8 cellular contexts compared by ENCODE assay signal in genomic region chr20:21099653-21100589, GRCh38. TPM values are rescaled to one million over a fixed set of nuclear protein-coding genes. Genes with fewer than 3 reads are reported as not detected.
DNase-seq lines count a peak whose midpoint lies in the region; ATAC-seq and TF ChIP-seq lines count a peak whose summit lies in the region.

No MANE protein-coding gene starts in this region.

- peak overlapping the region in 5 of 6 donors; percentile 70 to 87 (median 78) for H3K27ac Mint-ChIP-seq in naive B cell

- H3K4me1 Mint-ChIP-seq in naive B cell, result peaks cover 18 to 38% (median 28%) of the 10 kb centered on the region in 3 donors

- H3K9me3 Mint-ChIP-seq in naive B cell, result peaks cover 0 to 16% (median 2%) of the 10 kb centered on the region in 7 donors

- H3K4me2 ChIP-seq in Karpas-422 (ENCODE audit: low read depth, low read length, poor library complexity, severe bottlenecking), result peak overlapping the region; percentile 94

- WGBS in aorta, 2 donors, result 7 to 8% methylated on average over 48 of the region's 48 CpGs

- H3K79me2 ChIP-seq in Karpas-422 (ENCODE audit: low read length), result no peaks in the 10 kb centered on the region

- H3K4me3 ChIP-seq in AG09309 (ENCODE audit: control insufficient read depth, low read depth, low read length), result peak overlapping the region; percentile 7
- H3K4me3 ChIP-seq in Karpas-422 (ENCODE audit: low read length), result peak overlapping the region; percentile 65
- peak overlapping the region; percentile 56 for H3K4me3 ChIP-seq in effector memory CD4-positive, alpha-beta T cell (ENCODE audit: insufficient read depth, low read depth, low read length, poor library complexity, severe bottlenecking)
- H3K4me3 ChIP-seq in aorta (ENCODE audit: low read length in 2 of 2), result peak overlapping the region; percentile 24 to 40

- ATAC-seq in GM19023 (IDR thresholded peaks at IDR 0.05; ENCODE audit: unreplicated experiment), result peak; percentile 42
- ATAC-seq in naive B cell (ENCODE audit: low read depth in 2 of 2), result peak; percentile 59 to 68
- no peak for ATAC-seq in aorta (ENCODE audit: low FRiP score)
- ATAC-seq in HG03442 (IDR thresholded peaks at IDR 0.05; ENCODE audit: unreplicated experiment), result no peak

- no peaks in the 10 kb centered on the region for H3K36me3 ChIP-seq in Karpas-422 (ENCODE audit: insufficient read depth, low read length)
- H3K36me3 ChIP-seq in effector memory CD4-positive, alpha-beta T cell (ENCODE audit: control insufficient read depth, insufficient read depth, low read length), result no peaks in the 10 kb centered on the region
- H3K36me3 ChIP-seq in aorta (ENCODE audit: control insufficient read depth in 1 of 2, insufficient read depth in 2 of 2, low read length in 1 of 2), result no peaks in the 10 kb centered on the region

- no peak overlapping the region for H3K27ac ChIP-seq in Karpas-422 (ENCODE audit: low read length)
- no peak overlapping the region for H3K27ac ChIP-seq in effector memory CD4-positive, alpha-beta T cell (ENCODE audit: insufficient read depth, low read length, poor library complexity, severe bottlenecking)
- no peak overlapping the region for H3K27ac ChIP-seq in aorta (ENCODE audit: low read depth in 1 of 2, low read length in 2 of 2)

- peak overlapping the region; percentile 81; the same call in 1 of the 2 replicates for H2AFZ ChIP-seq in Karpas-422 (ENCODE audit: low read length)

- DNase-seq in AG09309 (ENCODE audit: low read depth), result no peak
- peak; percentile 74 for DNase-seq in Karpas-422
- DNase-seq in T-helper 22 cell (ENCODE audit: low read depth), result peak; percentile 12
- peak; percentile 13 to 34 (median 28) for DNase-seq in effector memory CD4-positive, alpha-beta T cell
- DNase-seq in naive B cell, result peak; percentile 43
- DNase-seq in aorta, result peak; percentile 72 to 77

- H3K9me2 ChIP-seq in Karpas-422 (replicated peaks; ENCODE audit: insufficient read depth, low read length), result no peaks in the 10 kb centered on the region

- peak overlapping the region; percentile 68 for H3K9ac ChIP-seq in Karpas-422 (ENCODE audit: low read length)

- TF ChIP-seq CTCF in AG09309 (IDR thresholded peaks at IDR 0.05; ENCODE audit: control insufficient read depth, insufficient read depth, low read depth, low read length, missing control alignments), result no peak

- H3K4me3 Mint-ChIP-seq in naive B cell, result peak overlapping the region; percentile 90 to 97 (median 94)

- H3K27me3 Mint-ChIP-seq in naive B cell, result peaks cover 75 to 82% (median 80%) of the 10 kb centered on the region in 3 donors

- intact Hi-C loops in aorta (cut with DNase I), result loop anchor here in 1 of 2 donors (10.0 kb wide), 1 partner anchor 295 kb away; the partner anchor contains the start of gene NKX2-4

- H3K4me1 ChIP-seq in Karpas-422 (ENCODE audit: low read length), result peaks cover 47% of the 10 kb centered on the region
- peaks cover 36% of the 10 kb centered on the region for H3K4me1 ChIP-seq in effector memory CD4-positive, alpha-beta T cell (ENCODE audit: control insufficient read depth, insufficient read depth, low read length, poor library complexity, severe bottlenecking)
- H3K4me1 ChIP-seq in aorta (ENCODE audit: control insufficient read depth in 1 of 2, insufficient read depth in 2 of 2, low read length in 2 of 2), result no peaks in the 10 kb centered on the region

- no peaks in the 10 kb centered on the region for H3K27me3 ChIP-seq in Karpas-422 (ENCODE audit: low read length)
- peaks cover 74% of the 10 kb centered on the region for H3K27me3 ChIP-seq in effector memory CD4-positive, alpha-beta T cell (replicated peaks; ENCODE audit: control insufficient read depth, insufficient read depth, low read length, poor library complexity, severe bottlenecking)
- peaks cover 0 to 1% of the 10 kb centered on the region in 2 donors for H3K27me3 ChIP-seq in aorta (ENCODE audit: control insufficient read depth in 1 of 2, insufficient read depth in 2 of 2, low read length in 1 of 2)

- no peaks in the 10 kb centered on the region for H4K20me1 ChIP-seq in Karpas-422 (ENCODE audit: insufficient read depth, low read depth, low read length)

- H3K9me3 ChIP-seq in Karpas-422 (ENCODE audit: low read length) (no peaks in the 10 kb centered on the region), aorta (ENCODE audit: control insufficient read depth, low read length) (no peaks in the 10 kb centered on the region)
- H3K9me3 ChIP-seq in effector memory CD4-positive, alpha-beta T cell (ENCODE audit: control insufficient read depth, low read length), result no peaks in the 10 kb centered on the region

- peaks cover 0 to 4% of the 10 kb centered on the region in 2 donors for H3K36me3 Mint-ChIP-seq in naive B cell

RNA-seq across cellular contexts. Expression of gene LINC00237, which starts 6.2 kb away (rescaled TPM):
- total RNA-seq in Karpas-422 (2014; rRNA removed; shearing (Covaris generic); ENCODE audit: low replicate concordance), result 0.14 TPM in 1 of 2 replicates, not detected in the other
- polyA plus RNA-seq in naive B cell (ENCODE audit: low read depth in 6 of 6) (under 1 TPM in 2 of 6 donors, not detected in 4; 0.29 to 0.70 TPM), aorta (1 to 10 TPM in 1 of 2 donors, not detected in 1; 1.1 TPM)
- not detected for total RNA-seq in aorta

RNA-seq across cellular contexts. Expression of gene KIZ, which starts 26.0 kb away (rescaled TPM):
- total RNA-seq in Karpas-422 (2014; rRNA removed; shearing (Covaris generic); ENCODE audit: low replicate concordance), result 22.1 and 23.0 TPM in 2 replicates
- polyA plus RNA-seq in naive B cell (ENCODE audit: low read depth in 6 of 6), result 10 to 100 TPM; 17.7 to 22.7 (median 19.1) TPM
- 10 to 100 TPM; 22.0 to 29.4 TPM for total RNA-seq in aorta
- polyA plus RNA-seq in aorta, result 10 to 100 TPM; 15.9 to 22.7 TPM

Comparison
In these comparisons a context has a peak if more than half of its experiments do, and no peak if none do; other contexts are left out.
1. H3K4me3 ChIP-seq: peak in every context shown above with its lines; median percentile 65 in Karpas-422; 56 in effector memory CD4-positive, alpha-beta T cell; 32 in aorta; 7 in AG09309.
2. ATAC-seq: peak in GM19023 (single experiment) and naive B cell (2 of 2); none in aorta (single experiment) and HG03442 (single experiment).